ENCODE assay signal across 9 cellular contexts in genomic region chr4:173288698-173289350, GRCh38. TPM values are rescaled to one million over a fixed set of nuclear protein-coding genes. Genes with fewer than 3 reads are reported as not detected.
DNase-seq lines count a peak whose midpoint lies in the region; ATAC-seq, FAIRE-seq and TF ChIP-seq lines count a peak whose summit lies in the region.
"Had no signal": no experiment of that assay in that cellular context is flagged by ENCODE, and none has a peak within 500 bp of the region (broad histone marks: within the 10 kb centered on the region; RNA-seq: fewer than 3 reads in every experiment).

No MANE protein-coding gene starts in this region.

- H3K79me2 ChIP-seq in K562 (ENCODE audit: control insufficient read depth, insufficient read depth, low read length) = peaks cover 23% of the 10 kb centered on the region; the same call in 2 of the 3 replicates

- TF ChIP-seq POLR2A in K562 (conservative IDR thresholded peaks at IDR 0.05) (no peak), ovary (IDR thresholded peaks at IDR 0.05) (no peak)

- peaks cover 29% of the 10 kb centered on the region for H3K9me3 ChIP-seq in K562 (replicated peaks; ENCODE audit: control insufficient read depth, insufficient read depth, low read depth, low read length)
- H3K9me3 ChIP-seq in ovary = no peaks in the 10 kb centered on the region

- DNase-seq in activated naive CD8-positive, alpha-beta T cell treated with anti-CD3 and anti-CD28 coated beads, Interleukin-2, amount 10 ng/mL, durations not matched to agents 7 days and 5 days = no peak
- DNase-seq in activated naive CD8-positive, alpha-beta T cell treated with anti-CD3 and anti-CD28 coated beads for 36 hours = no peak
- DNase-seq in K562 (ENCODE audit: extremely low read depth in 1 of 4, low spot score in 3 of 4) = no peak
- no peak for DNase-seq in stimulated activated naive CD8-positive, alpha-beta T cell treated with anti-CD3 and anti-CD28 coated beads, Interleukin-15, amount 100 ng/mL, for 72 hours
- no peak for DNase-seq in ovary

- H3K27ac Mint-ChIP-seq in activated naive CD8-positive, alpha-beta T cell treated with anti-CD3 and anti-CD28 coated beads, Interleukin-2, amount 10 ng/mL, durations not matched to agents 7 days and 5 days = peak overlapping the region; percentile 14
- H3K27ac Mint-ChIP-seq in activated naive CD8-positive, alpha-beta T cell treated with anti-CD3 and anti-CD28 coated beads for 36 hours = no peak overlapping the region
- peak overlapping the region in 1 of 2 donors; percentile 88 for H3K27ac Mint-ChIP-seq in stimulated activated naive CD8-positive, alpha-beta T cell treated with anti-CD3 and anti-CD28 coated beads, Interleukin-15, amount 100 ng/mL, for 72 hours

- H3K4me3 Mint-ChIP-seq in activated naive CD8-positive, alpha-beta T cell treated with anti-CD3 and anti-CD28 coated beads, Interleukin-2, amount 10 ng/mL, durations not matched to agents 7 days and 5 days = peak overlapping the region; percentile 54
- H3K4me3 Mint-ChIP-seq in activated naive CD8-positive, alpha-beta T cell treated with anti-CD3 and anti-CD28 coated beads for 36 hours = no peak overlapping the region
- peak overlapping the region; percentile 53 to 61 for H3K4me3 Mint-ChIP-seq in stimulated activated naive CD8-positive, alpha-beta T cell treated with anti-CD3 and anti-CD28 coated beads, Interleukin-15, amount 100 ng/mL, for 72 hours

- in situ Hi-C loops in K562 (cut with MboI) = no loop called here

- peak overlapping the region; percentile 16 to 41; a peak in 2 of 4 replicates for H3K9ac ChIP-seq in K562 (ENCODE audit: insufficient read depth in 1 of 2, low read depth in 2 of 2, low read length in 2 of 2)

- CTCF ChIA-PET in K562 (lab: Yijun Ruan, JAX; ENCODE audit: low intra/inter-chr PET ratio) = no interaction called here

- H3K4me3 ChIP-seq in K562 = peak overlapping the region; percentile 23
- no peak overlapping the region for H3K4me3 ChIP-seq in ovary

- POLR2A ChIA-PET in activated naive CD8-positive, alpha-beta T cell treated with anti-CD3 and anti-CD28 coated beads, Interleukin-2, amount 10 ng/mL, durations not matched to agents 7 days and 5 days (lab: Charles Lee) = interaction anchor here (0.7 kb wide), 1 partner anchor 84 kb away, joined by 3 read pairs; no protein-coding TSS in a partner anchor
- POLR2A ChIA-PET in K562 (lab: Yijun Ruan, JAX) = interaction anchor here (1.2 kb wide), 1 partner anchor 13 kb away, joined by 5 read pairs; no protein-coding TSS in a partner anchor

- no TSS peak for BruUV-seq in K562 (replicated peaks; lab: Mats Ljungman, UMichigan)

- no peak for TF ChIP-seq RAD21 in K562 (CRISPR knock-in tag; conservative IDR thresholded peaks at IDR 0.05 in 1 of 2, IDR thresholded peaks at IDR 0.05 in 1 of 2)

- intact Hi-C loops in K562 (cut with micrococcal nuclease) (loop anchor here (1.0 kb wide), 1 partner anchor 128 kb away; no protein-coding TSS in a partner anchor), ovary (cut with DNase I) (loop anchor here in 1 of 4 donors (10.0 kb wide), 1 partner anchor 264 kb away; no protein-coding TSS in a partner anchor)

- H4K20me1 ChIP-seq in K562 (replicated peaks; ENCODE audit: control insufficient read depth, insufficient read depth, low read length) = 0 out of 2 replicates have a peak, but pooled peaks cover 3% of the 10 kb centered on the region

- H3K36me3 ChIP-seq in K562 (ENCODE audit: control insufficient read depth, insufficient read depth, low read length) (peaks cover 8% of the 10 kb centered on the region), ovary (no peaks in the 10 kb centered on the region)

- no peak for ATAC-seq in activated naive CD8-positive, alpha-beta T cell treated with anti-CD3 and anti-CD28 coated beads, Interleukin-2, amount 10 ng/mL, durations not matched to agents 7 days and 5 days (ENCODE audit: low read depth)
- ATAC-seq in HG03342 (IDR thresholded peaks at IDR 0.05; ENCODE audit: unreplicated experiment) (peak; percentile 76), K562 (peak; percentile 52), HG02763 (IDR thresholded peaks at IDR 0.05; ENCODE audit: unreplicated experiment) (no peak), GM21423 (IDR thresholded peaks at IDR 0.05; ENCODE audit: unreplicated experiment) (no peak)
- ATAC-seq in stimulated activated naive CD8-positive, alpha-beta T cell treated with anti-CD3 and anti-CD28 coated beads, Interleukin-15, amount 100 ng/mL, for 72 hours = peak; percentile 55

- H3K27me3 Mint-ChIP-seq in activated naive CD8-positive, alpha-beta T cell treated with anti-CD3 and anti-CD28 coated beads, Interleukin-2, amount 10 ng/mL, durations not matched to agents 7 days and 5 days = no peaks in the 10 kb centered on the region
- H3K27me3 Mint-ChIP-seq in activated naive CD8-positive, alpha-beta T cell treated with anti-CD3 and anti-CD28 coated beads for 36 hours = no peaks in the 10 kb centered on the region
- no peaks in the 10 kb centered on the region for H3K27me3 Mint-ChIP-seq in stimulated activated naive CD8-positive, alpha-beta T cell treated with anti-CD3 and anti-CD28 coated beads, Interleukin-15, amount 100 ng/mL, for 72 hours

- TF ChIP-seq CTCF in K562 (IDR thresholded peaks at IDR 0.05 in 2 of 3, conservative IDR thresholded peaks at IDR 0.05 in 1 of 3; ENCODE audit: insufficient read depth in 2 of 3, low read depth in 1 of 3, low read length in 3 of 3) = no peak
- no peak for TF ChIP-seq CTCF in ovary (IDR thresholded peaks at IDR 0.05)

- no peak for FAIRE-seq in K562 (lab: Jason Lieb, UNC)

- peaks cover 9% of the 10 kb centered on the region for H3K4me1 Mint-ChIP-seq in activated naive CD8-positive, alpha-beta T cell treated with anti-CD3 and anti-CD28 coated beads, Interleukin-2, amount 10 ng/mL, durations not matched to agents 7 days and 5 days
- peaks cover 8% of the 10 kb centered on the region for H3K4me1 Mint-ChIP-seq in activated naive CD8-positive, alpha-beta T cell treated with anti-CD3 and anti-CD28 coated beads for 36 hours
- peaks cover 16% of the 10 kb centered on the region for H3K4me1 Mint-ChIP-seq in stimulated activated naive CD8-positive, alpha-beta T cell treated with anti-CD3 and anti-CD28 coated beads, Interleukin-15, amount 100 ng/mL, for 72 hours

- WGBS in K562 (ENCODE audit: insufficient coverage, low coverage, missing lambda C conversion rate) = 20% methylated on average over 3 of the region's 3 CpGs
- WGBS in ovary, 3 donors = 93 to 98% (median 96%) methylated on average over 3 of the region's 3 CpGs

- peak overlapping the region; percentile 70 for H3K4me2 ChIP-seq in K562 (ENCODE audit: insufficient read depth, low read length)

- peaks cover 0 to 15% of the 10 kb centered on the region in 2 experiments; a peak in 3 of 5 replicates for H3K4me1 ChIP-seq in K562 (replicated peaks in 1 of 2; ENCODE audit: control insufficient read depth in 2 of 2, insufficient read depth in 2 of 2, low read length in 2 of 2)
- no peaks in the 10 kb centered on the region for H3K4me1 ChIP-seq in ovary (ENCODE audit: insufficient read depth)

- H3K36me3 Mint-ChIP-seq in activated naive CD8-positive, alpha-beta T cell treated with anti-CD3 and anti-CD28 coated beads, Interleukin-2, amount 10 ng/mL, durations not matched to agents 7 days and 5 days = peaks cover 6% of the 10 kb centered on the region
- H3K36me3 Mint-ChIP-seq in activated naive CD8-positive, alpha-beta T cell treated with anti-CD3 and anti-CD28 coated beads for 36 hours = peaks cover 16% of the 10 kb centered on the region

- H2AFZ ChIP-seq in K562 (ENCODE audit: low read depth, low read length) = no peak overlapping the region; the same call in 1 of the 2 replicates

- H3K27ac ChIP-seq in K562 (ENCODE audit: extremely low read depth, low read depth, low read length) (peak overlapping the region; percentile 53; the same call in 2 of the 3 replicates), ovary (no peak overlapping the region)
- H3K27ac ChIP-seq: RWPE1 had no signal

- H3K27me3 ChIP-seq in K562 (ENCODE audit: control insufficient read depth in 2 of 2, insufficient read depth in 2 of 2, low read length in 2 of 2) (no peaks in the 10 kb centered on the region), ovary (no peaks in the 10 kb centered on the region)

- H3K9me1 ChIP-seq in K562 (ENCODE audit: control insufficient read depth, insufficient read depth, low read length) = no peaks in the 10 kb centered on the region

- TF ChIP-seq EP300 in K562 (IDR thresholded peaks at IDR 0.05; ENCODE audit: low read length) = no peak
- TF ChIP-seq EP300 in ovary (IDR thresholded peaks at IDR 0.05) = no peak

- peaks cover 11% of the 10 kb centered on the region for H3K9me3 Mint-ChIP-seq in activated naive CD8-positive, alpha-beta T cell treated with anti-CD3 and anti-CD28 coated beads, Interleukin-2, amount 10 ng/mL, durations not matched to agents 7 days and 5 days
- H3K9me3 Mint-ChIP-seq in activated naive CD8-positive, alpha-beta T cell treated with anti-CD3 and anti-CD28 coated beads for 36 hours = peaks cover 14% of the 10 kb centered on the region
- peaks cover 0 to 7% of the 10 kb centered on the region in 2 donors for H3K9me3 Mint-ChIP-seq in stimulated activated naive CD8-positive, alpha-beta T cell treated with anti-CD3 and anti-CD28 coated beads, Interleukin-15, amount 100 ng/mL, for 72 hours

RNA-seq across cellular contexts. Expression of gene HMGB2, which starts 45.3 kb away (rescaled TPM):
- total RNA-seq in activated naive CD8-positive, alpha-beta T cell treated with anti-CD3 and anti-CD28 coated beads, Interleukin-2, amount 10 ng/mL, durations not matched to agents 7 days and 5 days = 100 to 1,000 TPM; 592 to 620 TPM
- total RNA-seq in activated naive CD8-positive, alpha-beta T cell treated with anti-CD3 and anti-CD28 coated beads for 36 hours = 100 to 1,000 TPM; 516 to 518 TPM
- total RNA-seq in K562 (2011; cell fraction: chromatin; rRNA removed; ENCODE audit: low replicate concordance) = 56.7 and 220 TPM in 2 replicates
- total RNA-seq in K562 (2011; cell fraction: nucleolus; rRNA removed) = 58.0 and 74.9 TPM in 2 replicates
- 99.8 and 119 TPM in 2 replicates for total RNA-seq in K562 (2011; cell fraction: nucleoplasm; rRNA removed)
- total RNA-seq in K562 (2014; rRNA removed) = 443 and 555 TPM in 2 replicates
- total RNA-seq in K562 (2014; rRNA removed; fragmentation: Illumina TruSeq; extraction: Trizol) = 683 and 814 TPM in 2 replicates
- total RNA-seq in K562 (2015; rRNA removed; fragmentation: Illumina TruSeq; extraction: Trizol) = 521 and 540 TPM in 2 replicates
- total RNA-seq in K562 (2021) = 283 and 309 TPM in 2 replicates
- polyA plus RNA-seq in K562 (2011; rRNA removed) = 436 and 626 TPM in 2 replicates
- 63.6 and 149 TPM in 2 replicates for polyA plus RNA-seq in K562 (2011; cell fraction: cytosol; rRNA removed)
- polyA plus RNA-seq in K562 (2011; cell fraction: nucleus; rRNA removed) = 85.9 and 178 TPM in 2 replicates
- polyA plus RNA-seq in K562 (2012) = 459 and 564 TPM in 2 replicates
- polyA plus RNA-seq in K562 (2014; fragmentation: Illumina TruSeq; extraction: Trizol) = 656 and 724 TPM in 2 replicates
- polyA plus RNA-seq in K562 (2014; fragmentation: Nextera tagmentation; extraction: Ambion mirVana) = 100 to 1,000 TPM; 596 to 814 TPM
- 678 and 822 TPM in 2 replicates for polyA plus RNA-seq in K562 (2014; rRNA removed)
- 292 and 352 TPM in 2 replicates for polyA minus RNA-seq in K562 (2011; rRNA and poly(A)+ RNA removed)
- polyA minus RNA-seq in K562 (2011; cell fraction: cytosol; rRNA and poly(A)+ RNA removed) = 101 and 105 TPM in 2 replicates
- polyA minus RNA-seq in K562 (2011; cell fraction: nucleus; rRNA and poly(A)+ RNA removed) = 42.4 and 123 TPM in 2 replicates
- total RNA-seq in ovary = 100 to 1,000 TPM in 1 of 7 donors, 10 to 100 TPM in 6; 47.2 to 131 (median 63.5) TPM
- 100 to 1,000 TPM in 1 of 2 donors, 10 to 100 TPM in 1; 94.7 to 157 TPM for polyA plus RNA-seq in ovary

Comparison
In these comparisons a context has a peak if more than half of its experiments do, and no peak if none do; other contexts are left out.
1. ATAC-seq: peak in HG03342 (single experiment), K562 (single experiment) and stimulated activated naive CD8-positive, alpha-beta T cell treated with anti-CD3 and anti-CD28 coated beads, Interleukin-15, amount 100 ng/mL, for 72 hours (single experiment); none in activated naive CD8-positive, alpha-beta T cell treated with anti-CD3 and anti-CD28 coated beads, Interleukin-2, amount 10 ng/mL, durations not matched to agents 7 days and 5 days (single experiment), HG02763 (single experiment) and GM21423 (single experiment).